ENCODE assay signal across 8 cellular contexts in genomic region chr6:26054937-26055669, GRCh38. TPM values are rescaled to one million over a fixed set of nuclear protein-coding genes. Genes with fewer than 3 reads are reported as not detected.
A peak's percentile ranks its signal among the peaks of the same experiment; 100 is the strongest.
DNase-seq lines count a peak whose midpoint lies in the region; ATAC-seq and TF ChIP-seq lines count a peak whose summit lies in the region.

No MANE protein-coding gene starts in this region.

- H3K9me3 ChIP-seq in NT2/D1 (ENCODE audit: insufficient read depth, low read length) (no peaks in the 10 kb centered on the region), mucosa of descending colon (no peaks in the 10 kb centered on the region)

- TF ChIP-seq CTCF in epithelial cell of esophagus (IDR thresholded peaks at IDR 0.05; ENCODE audit: insufficient read depth, low read depth, low read length, missing control alignments) (peak; percentile 22), mucosa of descending colon (IDR thresholded peaks at IDR 0.05) (no peak)

- H3K4me1 ChIP-seq in NT2/D1 (ENCODE audit: insufficient read depth, insufficient read length), result no peaks in the 10 kb centered on the region
- peaks cover 11% of the 10 kb centered on the region for H3K4me1 ChIP-seq in mucosa of descending colon (ENCODE audit: low read depth)

- in situ Hi-C loops in Caki2 (cut with HindIII; ENCODE audit: low pct_unique_long_range_greater_than_20kb, low sequenced_read_pairs), result no loop called here

- H3K4me3 ChIP-seq in NT2/D1 (ENCODE audit: insufficient read length, low read depth) (peak overlapping the region; percentile 71), epithelial cell of esophagus (ENCODE audit: low read length) (peak overlapping the region; percentile 94), mucosa of descending colon (peak overlapping the region; percentile 43)

- no peaks in the 10 kb centered on the region for H3K27me3 ChIP-seq in NT2/D1 (ENCODE audit: insufficient read depth, insufficient read length)

- DNase-seq in Caki2 (ENCODE audit: low read depth), result peak; percentile 99
- peak; percentile 97 for DNase-seq in HT1080 (ENCODE audit: low read depth)
- no peak for DNase-seq in NT2/D1 (ENCODE audit: low read depth, low spot score)
- peak; percentile 77 for DNase-seq in activated T-cell treated with anti-CD3 and anti-CD28 coated beads for 24 hours (ENCODE audit: low read depth)
- peak; percentile 96 for DNase-seq in epithelial cell of esophagus (ENCODE audit: low read depth)
- peak; percentile 80 to 95 (median 87) for DNase-seq in mucosa of descending colon
- peak; percentile 86 for DNase-seq in stimulated activated CD8-positive, alpha-beta memory T cell treated with anti-CD3 and anti-CD28 coated beads, Interleukin-4, amount 100 ng/mL, for 48 hours

- H3K36me3 ChIP-seq in NT2/D1 (ENCODE audit: insufficient read depth, insufficient read length, low read length), result no peaks in the 10 kb centered on the region
- H3K36me3 ChIP-seq in mucosa of descending colon (ENCODE audit: low read depth), result no peaks in the 10 kb centered on the region

- ATAC-seq in GM21381 (IDR thresholded peaks at IDR 0.05; ENCODE audit: unreplicated experiment) (peak; percentile 38), mucosa of descending colon (peak; percentile 72)

- intact Hi-C loops in mucosa of descending colon (cut with DNase I, micrococcal nuclease), result no loop called here

- peak overlapping the region; percentile 70 for H3K9ac ChIP-seq in NT2/D1 (ENCODE audit: insufficient read length, low read depth)

RNA-seq across cellular contexts. Expression of gene HFE, which starts 32.1 kb away (rescaled TPM):
- total RNA-seq in Caki2 (2014; rRNA removed; shearing (Covaris generic); ENCODE audit: low replicate concordance), result 27.3 and 32.5 TPM in 2 replicates
- total RNA-seq in HT1080 (2014; rRNA removed; shearing (Covaris generic)), result 3.4 and 3.8 TPM in 2 replicates
- 4.6 and 6.9 TPM in 2 replicates for polyA plus RNA-seq in HT1080 (2015; cell fraction: cytosol; rRNA removed)
- polyA plus RNA-seq in HT1080 (2015; cell fraction: nucleus; rRNA removed), result 9.1 and 9.7 TPM in 2 replicates
- total RNA-seq in mucosa of descending colon, result 10 to 100 TPM in 2 of 3 donors, 1 to 10 TPM in 1; 8.9 to 12.0 (median 11.1) TPM

Comparison
In these comparisons a context has a peak if more than half of its experiments do, and no peak if none do; other contexts are left out.
1. H3K4me3 ChIP-seq: peak in every context shown above with its lines; median percentile 94 in epithelial cell of esophagus; 71 in NT2/D1; 43 in mucosa of descending colon.